ENCODE assay signal across 8 cellular contexts in genomic region chr10:101032637-101033201, GRCh38. TPM values are rescaled to one million over a fixed set of nuclear protein-coding genes. Genes with fewer than 3 reads are reported as not detected.
DNase-seq lines count a peak whose midpoint lies in the region; ATAC-seq and TF ChIP-seq lines count a peak whose summit lies in the region.

No MANE protein-coding gene starts in this region.

- H3K36me3 ChIP-seq in H7 (replicated peaks; ENCODE audit: control insufficient read depth, insufficient read depth, low read length) (no peaks in the 10 kb centered on the region), RWPE2 (ENCODE audit: low read depth) (peaks cover 31% of the 10 kb centered on the region), parathyroid adenoma (ENCODE audit: control insufficient read depth, insufficient read depth, low read length) (no peaks in the 10 kb centered on the region), upper lobe of left lung (peaks cover 13 to 33% (median 31%) of the 10 kb centered on the region in 4 donors)

- H3K9me3 ChIP-seq in RWPE2 (ENCODE audit: severe bottlenecking) (no peaks in the 10 kb centered on the region), parathyroid adenoma (ENCODE audit: control insufficient read depth, low read length) (no peaks in the 10 kb centered on the region), upper lobe of left lung (no peaks in the 10 kb centered on the region)

- peak; percentile 68 to 71 for DNase-seq in AML-193 (lab: John Stamatoyannopoulos, UW)
- DNase-seq in H7, result peak; percentile 52
- no peak for DNase-seq in RWPE2 (ENCODE audit: low spot score)
- DNase-seq in activated naive CD8-positive, alpha-beta T cell treated with anti-CD3 and anti-CD28 coated beads for 36 hours, result peak; percentile 73
- peak; percentile 84 for DNase-seq in cardiac septum (ENCODE audit: low spot score)
- DNase-seq in upper lobe of left lung, result peak in 1 of 2 donors; percentile 73
- no peak for DNase-seq in NCI-H146 treated with DMSO at 0.1 percent for 48 hours (lab: John Stamatoyannopoulos, UW; ENCODE audit: unreplicated experiment)

- peak overlapping the region; percentile 100 for H3K4me2 ChIP-seq in parathyroid adenoma (ENCODE audit: low read length)

- peak overlapping the region; percentile 74 for H3K4me3 Mint-ChIP-seq in activated naive CD8-positive, alpha-beta T cell treated with anti-CD3 and anti-CD28 coated beads for 36 hours

- H3K4me1 ChIP-seq in RWPE2 (ENCODE audit: insufficient read depth, poor library complexity, severe bottlenecking) (no peaks in the 10 kb centered on the region), parathyroid adenoma (peaks cover 31% of the 10 kb centered on the region), upper lobe of left lung (peaks cover 14 to 24% (median 21%) of the 10 kb centered on the region in 4 donors)

- no peak overlapping the region for H3K9ac ChIP-seq in parathyroid adenoma

- no peaks in the 10 kb centered on the region for H3K27me3 Mint-ChIP-seq in activated naive CD8-positive, alpha-beta T cell treated with anti-CD3 and anti-CD28 coated beads for 36 hours

- ATAC-seq in RWPE2 (ENCODE audit: low read depth), result peak; percentile 77
- ATAC-seq in upper lobe of left lung (ENCODE audit: low FRiP score in 2 of 2), result peak; percentile 67 to 81

- no peaks in the 10 kb centered on the region for H3K36me3 Mint-ChIP-seq in activated naive CD8-positive, alpha-beta T cell treated with anti-CD3 and anti-CD28 coated beads for 36 hours

- H3K4me1 Mint-ChIP-seq in activated naive CD8-positive, alpha-beta T cell treated with anti-CD3 and anti-CD28 coated beads for 36 hours, result peaks cover 24% of the 10 kb centered on the region

- H3K27ac ChIP-seq in RWPE2 (ENCODE audit: poor library complexity, severe bottlenecking) (peak overlapping the region; percentile 84), parathyroid adenoma (peak overlapping the region; percentile 89), upper lobe of left lung (peak overlapping the region; percentile 93 to 99 (median 96))

- peak overlapping the region; percentile 80 for H3K27ac Mint-ChIP-seq in activated naive CD8-positive, alpha-beta T cell treated with anti-CD3 and anti-CD28 coated beads for 36 hours

- TF ChIP-seq POLR2A in upper lobe of left lung (IDR thresholded peaks at IDR 0.05), result no peak

- intact Hi-C loops in cardiac septum (cut with DNase I), result no loop called here

- H3K4me3 ChIP-seq in H7 (ENCODE audit: insufficient read depth, low read depth, low read length) (peak overlapping the region; percentile 53; the same call in 1 of the 2 replicates), RWPE2 (ENCODE audit: severe bottlenecking) (peak overlapping the region; percentile 48), parathyroid adenoma (ENCODE audit: low read depth, low read length) (peak overlapping the region; percentile 89), upper lobe of left lung (peak overlapping the region; percentile 56 to 87 (median 80))

- no peak for TF ChIP-seq EP300 in upper lobe of left lung (IDR thresholded peaks at IDR 0.05)

- H2AFZ ChIP-seq in parathyroid adenoma, result peak overlapping the region; percentile 87

- no peaks in the 10 kb centered on the region for H3K79me2 ChIP-seq in parathyroid adenoma

- no peaks in the 10 kb centered on the region for H3K9me3 Mint-ChIP-seq in activated naive CD8-positive, alpha-beta T cell treated with anti-CD3 and anti-CD28 coated beads for 36 hours

- no peak for TF ChIP-seq CTCF in RWPE2 (IDR thresholded peaks at IDR 0.05; ENCODE audit: poor library complexity, severe bottlenecking)
- TF ChIP-seq CTCF in parathyroid adenoma (IDR thresholded peaks at IDR 0.05), result no peak
- TF ChIP-seq CTCF in upper lobe of left lung (IDR thresholded peaks at IDR 0.05), result no peak

- WGBS in upper lobe of left lung, 2 donors, result 0 to 8% methylated on average over 5 to 6 of the region's 6 CpGs

- H3K27me3 ChIP-seq in H7 (ENCODE audit: control insufficient read depth, insufficient read depth, low read length) (peaks cover 28% of the 10 kb centered on the region), RWPE2 (ENCODE audit: insufficient read depth, poor library complexity, severe bottlenecking) (no peaks in the 10 kb centered on the region), parathyroid adenoma (ENCODE audit: control insufficient read depth, insufficient read depth, low read length) (no peaks in the 10 kb centered on the region), upper lobe of left lung (no peaks in the 10 kb centered on the region)

RNA-seq across cellular contexts. Expression of gene SFXN3, which starts 1.7 kb away (rescaled TPM):
- 4.1 and 5.6 TPM in 2 replicates for total RNA-seq in H7 (2014; rRNA removed; shearing (Covaris generic))
- total RNA-seq in activated naive CD8-positive, alpha-beta T cell treated with anti-CD3 and anti-CD28 coated beads for 36 hours, result 10 to 100 TPM; 12.6 to 13.9 TPM
- total RNA-seq in cardiac septum (30.8 TPM), upper lobe of left lung (100 to 1,000 TPM in 3 of 6 donors, 10 to 100 TPM in 3; 59.6 to 360 (median 100) TPM)

RNA-seq across cellular contexts. Expression of gene PDZD7, which starts 1.8 kb away (rescaled TPM):
- 2.3 and 5.1 TPM in 2 replicates for total RNA-seq in H7 (2014; rRNA removed; shearing (Covaris generic))
- under 1 TPM; 0.14 to 0.66 TPM for total RNA-seq in activated naive CD8-positive, alpha-beta T cell treated with anti-CD3 and anti-CD28 coated beads for 36 hours
- 0.40 TPM for total RNA-seq in cardiac septum
- 1 to 10 TPM in 5 of 6 donors, under 1 TPM in 1; 0.39 to 2.4 (median 1.7) TPM for total RNA-seq in upper lobe of left lung

RNA-seq across cellular contexts. Expression of gene KAZALD1, which starts 29.1 kb away (rescaled TPM):
- 11.9 and 22.0 TPM in 2 replicates for total RNA-seq in H7 (2014; rRNA removed; shearing (Covaris generic))
- total RNA-seq in activated naive CD8-positive, alpha-beta T cell treated with anti-CD3 and anti-CD28 coated beads for 36 hours, result under 1 TPM; 0.25 to 0.28 TPM
- total RNA-seq in cardiac septum (12.1 TPM), upper lobe of left lung (10 to 100 TPM in 3 of 6 donors, 1 to 10 TPM in 3; 3.8 to 11.9 (median 9.8) TPM)

RNA-seq across cellular contexts. Expression of gene LZTS2, which starts 33.1 kb away (rescaled TPM):
- total RNA-seq in H7 (2014; rRNA removed; shearing (Covaris generic)), result 107 and 108 TPM in 2 replicates
- total RNA-seq in activated naive CD8-positive, alpha-beta T cell treated with anti-CD3 and anti-CD28 coated beads for 36 hours, result 10 to 100 TPM; 10.4 to 12.1 TPM
- 47.2 TPM for total RNA-seq in cardiac septum
- 100 to 1,000 TPM in 2 of 6 donors, 10 to 100 TPM in 4; 42.5 to 105 (median 60.1) TPM for total RNA-seq in upper lobe of left lung

RNA-seq across cellular contexts. Expression of gene TWNK, which starts 45.4 kb away (rescaled TPM):
- 16.0 and 19.2 TPM in 2 replicates for total RNA-seq in H7 (2014; rRNA removed; shearing (Covaris generic))
- total RNA-seq in activated naive CD8-positive, alpha-beta T cell treated with anti-CD3 and anti-CD28 coated beads for 36 hours, result 10 to 100 TPM; 40.6 to 41.9 TPM
- total RNA-seq in cardiac septum, result 5.2 TPM
- 1 to 10 TPM; 2.6 to 9.1 (median 5.8) TPM for total RNA-seq in upper lobe of left lung

Comparison
In these comparisons a context has a peak if more than half of its experiments do, and no peak if none do; other contexts are left out.
1. DNase-seq: peak in AML-193 (2 of 2), H7 (single experiment), activated naive CD8-positive, alpha-beta T cell treated with anti-CD3 and anti-CD28 coated beads for 36 hours (single experiment) and cardiac septum (single experiment); none in RWPE2 (single experiment) and NCI-H146 treated with DMSO at 0.1 percent for 48 hours (single experiment).
2. Peak in every context shown above with its lines, with median percentiles within 50 percentile points of each other: H3K4me3 ChIP-seq and H3K27ac ChIP-seq.